ENCODE assay signal across 9 cellular contexts in genomic region chr22:41237036-41237706, GRCh38. TPM values are rescaled to one million over a fixed set of nuclear protein-coding genes. Genes with fewer than 3 reads are reported as not detected.
DNase-seq lines count a peak whose midpoint lies in the region; ATAC-seq and TF ChIP-seq lines count a peak whose summit lies in the region.
"Had no signal": no experiment of that assay in that cellular context is flagged by ENCODE, and none has a peak within 500 bp of the region (broad histone marks: within the 10 kb centered on the region; RNA-seq: fewer than 3 reads in every experiment).

No MANE protein-coding gene starts in this region.

- H3K4me1 ChIP-seq in BLaER1 treated with 17β-estradiol and CSF1 and Interleukin-3, amounts not matched to agents 10 nM and 100 nM: peaks cover 8 to 31% (median 17%) of the 10 kb centered on the region in 10 experiments
- H3K4me1 ChIP-seq in Karpas-422 (ENCODE audit: low read length) (peaks cover 17% of the 10 kb centered on the region), duodenal mucosa (ENCODE audit: control insufficient read depth in 1 of 2, insufficient read depth in 2 of 2, low read length in 2 of 2) (peaks cover 7 to 8% of the 10 kb centered on the region in 2 donors)

- DNase-seq in Karpas-422: no peak
- no peak for DNase-seq in DMS53 (lab: John Stamatoyannopoulos, UW)
- no peak for DNase-seq in amniotic stem cell (lab: John Stamatoyannopoulos, UW)
- DNase-seq in NCI-H2029 (lab: John Stamatoyannopoulos, UW): no peak

- TF ChIP-seq CTCF in nephron (IDR thresholded peaks at IDR 0.05; ENCODE audit: unreplicated experiment in 3 of 3): peak in 2 of 3 experiments; percentile 51 to 58

- no peaks in the 10 kb centered on the region for H3K9me3 Mint-ChIP-seq in nephron

- peaks cover 0 to 30% (median 0%) of the 10 kb centered on the region in 11 experiments; a peak in 2 of 22 replicates for H4K20me1 ChIP-seq in BLaER1 treated with 17β-estradiol and CSF1 and Interleukin-3, amounts not matched to agents 10 nM and 100 nM
- peaks cover 3% of the 10 kb centered on the region; the same call in 1 of the 2 replicates for H4K20me1 ChIP-seq in Karpas-422 (ENCODE audit: insufficient read depth, low read depth, low read length)

- no peaks in the 10 kb centered on the region for H3K79me2 ChIP-seq in Karpas-422 (ENCODE audit: low read length)

- H3K27me3 Mint-ChIP-seq in nephron (ENCODE audit: low read depth): no peaks in the 10 kb centered on the region

- H3K4me1 Mint-ChIP-seq in nephron: no peaks in the 10 kb centered on the region

- peak overlapping the region; percentile 83 to 100 (median 96) for H3K4me2 ChIP-seq in BLaER1 treated with 17β-estradiol and CSF1 and Interleukin-3, amounts not matched to agents 10 nM and 100 nM
- peak overlapping the region; percentile 75 for H3K4me2 ChIP-seq in Karpas-422 (ENCODE audit: low read depth, low read length, poor library complexity, severe bottlenecking)

- peak overlapping the region; percentile 51 to 73 (median 57) for H3K4me3 Mint-ChIP-seq in nephron

- H3K27me3 ChIP-seq in BLaER1 treated with 17β-estradiol and CSF1 and Interleukin-3, amounts not matched to agents 10 nM and 100 nM: no peaks in the 10 kb centered on the region
- no peaks in the 10 kb centered on the region for H3K27me3 ChIP-seq in Karpas-422 (ENCODE audit: low read length)
- no peaks in the 10 kb centered on the region for H3K27me3 ChIP-seq in duodenal mucosa (ENCODE audit: control insufficient read depth in 1 of 2, insufficient read depth in 2 of 2, low read length in 2 of 2)

- H3K4me3 ChIP-seq in BLaER1 treated with 17β-estradiol and CSF1 and Interleukin-3, amounts not matched to agents 10 nM and 100 nM: peak overlapping the region; percentile 49 to 70 (median 62)
- peak overlapping the region; percentile 61 for H3K4me3 ChIP-seq in Karpas-422 (ENCODE audit: low read length)
- H3K4me3 ChIP-seq in duodenal mucosa (ENCODE audit: low read depth in 1 of 2, low read length in 2 of 2): peak overlapping the region; percentile 55 to 67

- peak overlapping the region in 9 of 11 experiments; percentile 49 to 74 (median 67); a peak in 12 of 22 replicates for H3K27ac ChIP-seq in BLaER1 treated with 17β-estradiol and CSF1 and Interleukin-3, amounts not matched to agents 10 nM and 100 nM
- H3K27ac ChIP-seq in Karpas-422 (ENCODE audit: low read length) (no peak overlapping the region), duodenal mucosa (ENCODE audit: low read depth, low read length) (peak overlapping the region; percentile 3)

- H3K9me2 ChIP-seq in Karpas-422 (replicated peaks; ENCODE audit: insufficient read depth, low read length): no peaks in the 10 kb centered on the region

- peak overlapping the region; percentile 68 to 81 (median 77) for H3K9ac ChIP-seq in BLaER1 treated with 17β-estradiol and CSF1 and Interleukin-3, amounts not matched to agents 10 nM and 100 nM
- H3K9ac ChIP-seq in Karpas-422 (ENCODE audit: low read length): peak overlapping the region; percentile 51; the same call in 1 of the 2 replicates
- peak overlapping the region in 1 of 2 donors; percentile 47 for H3K9ac ChIP-seq in duodenal mucosa (ENCODE audit: low read depth in 1 of 2, low read length in 2 of 2)

- no peak overlapping the region for H3K27ac Mint-ChIP-seq in nephron

- H3K36me3 Mint-ChIP-seq in nephron (ENCODE audit: low read depth): no peaks in the 10 kb centered on the region

- 0 out of 2 replicates have a peak overlapping the region, but pooled peaks have one; percentile 53 for H2AFZ ChIP-seq in Karpas-422 (ENCODE audit: low read length)

- no peak for ATAC-seq in GM18517 (IDR thresholded peaks at IDR 0.05; ENCODE audit: unreplicated experiment)

- no peaks in the 10 kb centered on the region for H3K36me3 ChIP-seq in BLaER1 treated with 17β-estradiol and CSF1 and Interleukin-3, amounts not matched to agents 10 nM and 100 nM
- H3K36me3 ChIP-seq in Karpas-422 (ENCODE audit: insufficient read depth, low read length) (no peaks in the 10 kb centered on the region), duodenal mucosa (ENCODE audit: control insufficient read depth in 1 of 2, insufficient read depth in 2 of 2, low read length in 2 of 2) (no peaks in the 10 kb centered on the region)

- H3K9me3 ChIP-seq in BLaER1 treated with 17β-estradiol and CSF1 and Interleukin-3, amounts not matched to agents 10 nM and 100 nM (replicated peaks in 1 of 11): no peaks in the 10 kb centered on the region
- H3K9me3 ChIP-seq in Karpas-422 (ENCODE audit: low read length) (no peaks in the 10 kb centered on the region), duodenal mucosa (ENCODE audit: control insufficient read depth in 1 of 2, low read length in 2 of 2) (no peaks in the 10 kb centered on the region)

RNA-seq across cellular contexts. Expression of gene CHADL, which starts 3.6 kb away (rescaled TPM):
- 0.90 TPM in 1 of 2 replicates, not detected in the other for total RNA-seq in Karpas-422 (2014; rRNA removed; shearing (Covaris generic); ENCODE audit: low replicate concordance)
- total RNA-seq: HT-29 had no signal

RNA-seq across cellular contexts. Expression of gene L3MBTL2, which starts 32.1 kb away (rescaled TPM):
- total RNA-seq in Karpas-422 (2014; rRNA removed; shearing (Covaris generic); ENCODE audit: low replicate concordance): 19.9 and 29.7 TPM in 2 replicates

RNA-seq across cellular contexts. Expression of gene RANGAP1, which starts 48.8 kb away (rescaled TPM):
- total RNA-seq in Karpas-422 (2014; rRNA removed; shearing (Covaris generic); ENCODE audit: low replicate concordance): 26.3 and 47.3 TPM in 2 replicates
